In the genomic region with DNA sequence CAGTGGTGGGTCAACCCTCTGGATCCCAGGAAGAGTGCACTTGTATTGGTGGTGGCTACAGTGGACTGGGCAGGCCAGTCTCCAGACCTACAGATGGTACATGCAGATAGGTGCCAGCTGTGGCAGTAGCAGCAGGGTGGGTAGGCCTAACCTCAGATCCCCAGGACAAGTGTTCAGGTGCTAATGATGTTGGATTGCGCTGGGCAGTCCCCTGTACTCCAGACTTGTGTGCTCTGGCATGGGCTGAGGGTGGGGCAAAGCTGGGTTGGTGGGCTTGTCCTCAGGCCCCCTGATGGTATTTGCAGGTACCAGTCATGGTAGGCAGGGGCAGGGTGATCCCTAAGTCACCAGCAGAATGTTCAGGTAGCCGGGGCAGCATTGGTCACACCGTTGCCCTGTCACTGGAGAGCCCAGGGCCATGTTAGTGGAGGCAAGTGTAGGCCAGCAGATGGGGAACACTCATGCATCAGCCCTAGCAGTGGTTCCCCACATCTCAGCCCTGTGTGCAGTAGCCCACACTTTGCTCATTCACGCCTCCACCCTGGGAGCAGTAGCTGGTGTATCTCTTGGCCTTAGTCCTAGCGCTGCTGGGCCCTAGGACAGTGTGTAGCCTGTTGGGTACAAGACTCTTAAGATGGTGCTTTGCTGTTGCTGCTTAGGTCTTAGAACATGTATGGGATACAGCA, we compare ENCODE assay signal across 15 cellular contexts.
"Had no signal": no experiment of that assay in that cellular context is flagged by ENCODE, and none has a peak within 500 bp of the region (broad histone marks: within the 10 kb centered on the region; RNA-seq: fewer than 3 reads in every experiment).

No MANE protein-coding gene starts in this region.

- H3K27ac ChIP-seq: VCaP had no signal

- ATAC-seq: activated CD4-positive, CD25-positive, alpha-beta regulatory T cell treated with anti-CD3 and anti-CD28 coated beads, Interleukin-2, amount 50 U/mL, for 24 hours; naive thymus-derived CD8-positive, alpha-beta T cell had no signal

- DNase-seq: activated CD4-positive, alpha-beta memory T cell treated with anti-CD3 and anti-CD28 coated beads, Interleukin-2, amount 10 ng/mL, durations not matched to agents 7 days and 5 days; activated CD4-positive, alpha-beta T cell treated with anti-CD3 and anti-CD28 coated beads, Interleukin-2, amount 10 ng/mL, durations not matched to agents 24 days and 14 days; activated effector memory CD4-positive, alpha-beta T cell treated with anti-CD3 and anti-CD28 coated beads, Interleukin-2, amount 50 U/mL, for 16 hours; anterior cingulate cortex; central memory CD4-positive, alpha-beta T cell; effector CD8-positive, alpha-beta T cell; erythroblast; foreskin fibroblast; immature natural killer cell; retina; stimulated activated CD4-positive, alpha-beta T cell treated with anti-CD3 and anti-CD28 coated beads, Interleukin-4, amount 100 ng/mL, for 24 hours; stimulated activated naive CD4-positive, alpha-beta T cell treated with Interleukin-2 at 50 U/mL for 16 hours had no signal
